In genomic region chr19:58262922-58263296, GRCh38 we compare ENCODE assay signal across 22 cellular contexts. TPM values are rescaled to one million over a fixed set of nuclear protein-coding genes. Genes with fewer than 3 reads are reported as not detected.
DNase-seq lines count a peak whose midpoint lies in the region; ATAC-seq, FAIRE-seq and TF ChIP-seq lines count a peak whose summit lies in the region.
"Had no signal": no experiment of that assay in that cellular context is flagged by ENCODE, and none has a peak within 500 bp of the region (broad histone marks: within the 10 kb centered on the region; RNA-seq: fewer than 3 reads in every experiment).

No MANE protein-coding gene starts in this region.

- H3K4me3 Mint-ChIP-seq in neural crest cell, result peak overlapping the region; percentile 31
- H3K4me3 Mint-ChIP-seq: activated B cell treated with CpG ODN at 0.5 μM for 24 hours; activated T-cell treated with anti-CD3 and anti-CD28 coated beads, Interleukin-2, amount 50 U/mL, for 24 hours had no signal

- H3K4me2 ChIP-seq in A549, result no peak overlapping the region

- TF ChIP-seq CTCF in A549 (IDR thresholded peaks at IDR 0.05) (no peak), neural crest cell (conservative IDR thresholded peaks at IDR 0.05) (no peak)

- peaks cover 27% of the 10 kb centered on the region for H3K9me3 Mint-ChIP-seq in neural crest cell

- peaks cover 16% of the 10 kb centered on the region for H3K27me3 Mint-ChIP-seq in neural crest cell (ENCODE audit: low read depth)
- H3K27me3 Mint-ChIP-seq: activated B cell treated with CpG ODN at 0.5 μM for 24 hours; activated T-cell treated with anti-CD3 and anti-CD28 coated beads, Interleukin-2, amount 50 U/mL, for 24 hours had no signal

- DNase-seq in A549 (ENCODE audit: low read depth in 1 of 2, low spot score in 1 of 2) (no peak), neural crest cell (ENCODE audit: low read depth, low spot score) (no peak), SIG-M5 (lab: John Stamatoyannopoulos, UW) (no peak), G401 (ENCODE audit: low spot score) (no peak), AG08395 (ENCODE audit: low spot score) (no peak)
- DNase-seq: activated B cell treated with CpG ODN at 0.5 μM for 24 hours; activated naive CD4-positive, alpha-beta T cell treated with Interleukin-2 at 50 U/mL for 16 hours; activated T-cell treated with anti-CD3 and anti-CD28 coated beads, Interleukin-2, amount 50 U/mL, for 24 hours; gastrocnemius medialis; GF-D8; NCI-H1105; NCI-H2081 treated with DMSO at 0.1 percent for 48 hours; NCI-H524; retina; T1000 had no signal

- H3K4me3 ChIP-seq in A549 (no peak overlapping the region), HUES48 (ENCODE audit: low read depth, low read length) (peak overlapping the region; percentile 36), duodenal mucosa (ENCODE audit: low read depth in 1 of 2, low read length in 2 of 2) (peak overlapping the region; percentile 41 to 43)
- H3K4me3 ChIP-seq: suprapubic skin had no signal

- H3K27ac ChIP-seq in A549, result no peak overlapping the region
- no peak overlapping the region for H3K27ac ChIP-seq in HUES48 (ENCODE audit: low read depth, low read length)
- no peak overlapping the region for H3K27ac ChIP-seq in duodenal mucosa (ENCODE audit: low read depth, low read length)
- H3K27ac ChIP-seq: C4-2B, gastrocnemius medialis, suprapubic skin had no signal

- in situ Hi-C loops in G401 (cut with HindIII; ENCODE audit: low sequenced_read_pairs), result no loop called here

- POLR2A ChIA-PET in A549 (lab: Yijun Ruan, JAX), result no interaction called here

- FAIRE-seq in A549 (lab: Jason Lieb, UNC), result peak; percentile 74
- FAIRE-seq: A204.1 had no signal

- no peak overlapping the region for H3K9ac ChIP-seq in HUES48 (ENCODE audit: low read depth, low read length)
- H3K9ac ChIP-seq in duodenal mucosa (ENCODE audit: low read depth in 1 of 2, low read length in 2 of 2), result no peak overlapping the region

- peak overlapping the region; percentile 35 for H3K27ac Mint-ChIP-seq in neural crest cell (ENCODE audit: unreplicated experiment)
- H3K27ac Mint-ChIP-seq: activated B cell treated with CpG ODN at 0.5 μM for 24 hours; activated T-cell treated with anti-CD3 and anti-CD28 coated beads, Interleukin-2, amount 50 U/mL, for 24 hours had no signal

- H3K4me1 ChIP-seq in A549 (no peaks in the 10 kb centered on the region), HUES48 (ENCODE audit: control insufficient read depth, insufficient read depth, low read length) (no peaks in the 10 kb centered on the region), duodenal mucosa (ENCODE audit: control insufficient read depth in 1 of 2, insufficient read depth in 2 of 2, low read length in 2 of 2) (no peaks in the 10 kb centered on the region)
- H3K4me1 ChIP-seq: gastrocnemius medialis, suprapubic skin had no signal

- no peak for TF ChIP-seq EP300 in A549 (IDR thresholded peaks at IDR 0.05)

- H3K27me3 ChIP-seq in HUES48 (ENCODE audit: control insufficient read depth, insufficient read depth, low read length) (no peaks in the 10 kb centered on the region), duodenal mucosa (ENCODE audit: control insufficient read depth in 1 of 2, insufficient read depth in 2 of 2, low read length in 2 of 2) (no peaks in the 10 kb centered on the region)
- H3K27me3 ChIP-seq: suprapubic skin had no signal

- peaks cover 79% of the 10 kb centered on the region for H3K36me3 Mint-ChIP-seq in neural crest cell (ENCODE audit: low read depth)

- 93% methylated on average over 7 of the region's 7 CpGs for WGBS in A549 (ENCODE audit: missing lambda C conversion rate)

- no peak for ATAC-seq in A549
- ATAC-seq in GM18868 (IDR thresholded peaks at IDR 0.05; ENCODE audit: unreplicated experiment), result no peak
- ATAC-seq: esophagus mucosa, gastrocnemius medialis had no signal

- H3K36me3 ChIP-seq in HUES48 (ENCODE audit: control insufficient read depth, insufficient read depth, low read length) (peaks cover 74% of the 10 kb centered on the region), duodenal mucosa (ENCODE audit: control insufficient read depth in 1 of 2, insufficient read depth in 2 of 2, low read length in 2 of 2) (peaks cover 52 to 62% of the 10 kb centered on the region in 2 donors)

- peaks cover 100% of the 10 kb centered on the region for H3K9me3 ChIP-seq in A549
- H3K9me3 ChIP-seq in HUES48 (ENCODE audit: control insufficient read depth, insufficient read depth, low read length), result peaks cover 90% of the 10 kb centered on the region
- peaks cover 83 to 89% of the 10 kb centered on the region in 2 donors for H3K9me3 ChIP-seq in duodenal mucosa (ENCODE audit: control insufficient read depth in 1 of 2, low read length in 2 of 2)

- no peak for TF ChIP-seq POLR2A in A549 (IDR thresholded peaks at IDR 0.05; ENCODE audit: low read length)

- CTCF ChIA-PET in A549 (lab: Yijun Ruan, JAX), result interaction anchor here (1.4 kb wide), 1 partner anchor 10 kb away, joined by 3 read pairs; no protein-coding TSS in a partner anchor

- no peak for TF ChIP-seq RAD21 in A549 (conservative IDR thresholded peaks at IDR 0.05 in 1 of 2, IDR thresholded peaks at IDR 0.05 in 1 of 2)

- H3K4me1 Mint-ChIP-seq in neural crest cell, result no peaks in the 10 kb centered on the region
- H3K4me1 Mint-ChIP-seq: activated B cell treated with CpG ODN at 0.5 μM for 24 hours had no signal

TF ChIP-seq in A549, 52 proteins besides CTCF, POLR2A, EP300 and RAD21 (continues in another document):
- TF ChIP-seq PHF8 (IDR thresholded peaks at IDR 0.05; ENCODE audit: borderline replicate concordance, low read depth), result no peak
- TF ChIP-seq BCL3 (IDR thresholded peaks at IDR 0.05), result no peak
- no peak for TF ChIP-seq HOXB13 (CRISPR knock-in tag; IDR thresholded peaks at IDR 0.05; ENCODE audit: low read depth)
- TF ChIP-seq ZC3H11A (IDR thresholded peaks at IDR 0.05), result no peak
- TF ChIP-seq NPAS2 (CRISPR knock-in tag; IDR thresholded peaks at IDR 0.05; ENCODE audit: borderline replicate concordance), result no peak
- no peak for TF ChIP-seq CBX8 (IDR thresholded peaks at IDR 0.05)
- TF ChIP-seq EHMT2 (IDR thresholded peaks at IDR 0.05; ENCODE audit: low read depth), result no peak
- TF ChIP-seq, protein P1, sequence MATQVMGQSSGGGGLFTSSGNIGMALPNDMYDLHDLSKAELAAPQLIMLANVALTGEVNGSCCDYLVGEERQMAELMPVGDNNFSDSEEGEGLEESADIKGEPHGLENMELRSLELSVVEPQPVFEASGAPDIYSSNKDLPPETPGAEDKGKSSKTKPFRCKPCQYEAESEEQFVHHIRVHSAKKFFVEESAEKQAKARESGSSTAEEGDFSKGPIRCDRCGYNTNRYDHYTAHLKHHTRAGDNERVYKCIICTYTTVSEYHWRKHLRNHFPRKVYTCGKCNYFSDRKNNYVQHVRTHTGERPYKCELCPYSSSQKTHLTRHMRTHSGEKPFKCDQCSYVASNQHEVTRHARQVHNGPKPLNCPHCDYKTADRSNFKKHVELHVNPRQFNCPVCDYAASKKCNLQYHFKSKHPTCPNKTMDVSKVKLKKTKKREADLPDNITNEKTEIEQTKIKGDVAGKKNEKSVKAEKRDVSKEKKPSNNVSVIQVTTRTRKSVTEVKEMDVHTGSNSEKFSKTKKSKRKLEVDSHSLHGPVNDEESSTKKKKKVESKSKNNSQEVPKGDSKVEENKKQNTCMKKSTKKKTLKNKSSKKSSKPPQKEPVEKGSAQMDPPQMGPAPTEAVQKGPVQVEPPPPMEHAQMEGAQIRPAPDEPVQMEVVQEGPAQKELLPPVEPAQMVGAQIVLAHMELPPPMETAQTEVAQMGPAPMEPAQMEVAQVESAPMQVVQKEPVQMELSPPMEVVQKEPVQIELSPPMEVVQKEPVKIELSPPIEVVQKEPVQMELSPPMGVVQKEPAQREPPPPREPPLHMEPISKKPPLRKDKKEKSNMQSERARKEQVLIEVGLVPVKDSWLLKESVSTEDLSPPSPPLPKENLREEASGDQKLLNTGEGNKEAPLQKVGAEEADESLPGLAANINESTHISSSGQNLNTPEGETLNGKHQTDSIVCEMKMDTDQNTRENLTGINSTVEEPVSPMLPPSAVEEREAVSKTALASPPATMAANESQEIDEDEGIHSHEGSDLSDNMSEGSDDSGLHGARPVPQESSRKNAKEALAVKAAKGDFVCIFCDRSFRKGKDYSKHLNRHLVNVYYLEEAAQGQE (IDR thresholded peaks at IDR 0.05), result no peak
- no peak for TF ChIP-seq JUNB (IDR thresholded peaks at IDR 0.05)

RNA-seq across cellular contexts. Expression of gene ZNF8, which starts 15.8 kb away (rescaled TPM):
- 4.0 and 5.6 TPM in 2 replicates for polyA plus RNA-seq in A549 (2011; rRNA removed)
- polyA plus RNA-seq in A549 (2012; cell fraction: cytosol; rRNA removed), result 1.2 and 1.8 TPM in 2 replicates
- polyA plus RNA-seq in A549 (2012; cell fraction: nucleus; rRNA removed), result 4.2 and 6.8 TPM in 2 replicates
- 2.0 to 2.3 TPM (median 2.3 TPM) in 3 replicates for polyA plus RNA-seq in A549 (2017; fragmentation: RNase III; extraction: RNeasy Plus Mini Kit Qiagen cat#74134 plus additional on column Dnase treatment)
- polyA minus RNA-seq in A549 (2011; rRNA and poly(A)+ RNA removed), result 15.5 and 16.9 TPM in 2 replicates
- total RNA-seq in neural crest cell, result 20.0 and 20.5 TPM in 2 replicates
- 5.2 and 6.5 TPM in 2 replicates for total RNA-seq in G401 (2014; rRNA removed; shearing (Covaris generic))

RNA-seq across cellular contexts. Expression of gene ZNF544, which starts 34.2 kb away (rescaled TPM):
- polyA plus RNA-seq in A549 (2011; rRNA removed), result 32.7 and 33.1 TPM in 2 replicates
- polyA plus RNA-seq in A549 (2012; cell fraction: cytosol; rRNA removed), result 28.1 and 28.7 TPM in 2 replicates
- polyA plus RNA-seq in A549 (2012; cell fraction: nucleus; rRNA removed), result 15.6 and 27.3 TPM in 2 replicates
- 22.5 to 30.6 TPM (median 23.7 TPM) in 3 replicates for polyA plus RNA-seq in A549 (2017; fragmentation: RNase III; extraction: RNeasy Plus Mini Kit Qiagen cat#74134 plus additional on column Dnase treatment)
- 30.1 and 30.2 TPM in 2 replicates for polyA minus RNA-seq in A549 (2011; rRNA and poly(A)+ RNA removed)
- total RNA-seq in neural crest cell, result 47.4 and 56.1 TPM in 2 replicates
- total RNA-seq in G401 (2014; rRNA removed; shearing (Covaris generic)), result 51.5 and 64.3 TPM in 2 replicates

RNA-seq across cellular contexts. Expression of gene ERVK3-1, which starts 42.3 kb away (rescaled TPM):
- polyA plus RNA-seq in A549 (2011; rRNA removed), result 112 and 142 TPM in 2 replicates
- 68.7 and 76.9 TPM in 2 replicates for polyA plus RNA-seq in A549 (2012; cell fraction: cytosol; rRNA removed)
- polyA plus RNA-seq in A549 (2012; cell fraction: nucleus; rRNA removed), result 90.0 and 131 TPM in 2 replicates
- 104 to 126 TPM (median 109 TPM) in 3 replicates for polyA plus RNA-seq in A549 (2017; fragmentation: RNase III; extraction: RNeasy Plus Mini Kit Qiagen cat#74134 plus additional on column Dnase treatment)
- polyA minus RNA-seq in A549 (2011; rRNA and poly(A)+ RNA removed), result 53.7 and 56.4 TPM in 2 replicates
- 46.4 and 47.6 TPM in 2 replicates for total RNA-seq in neural crest cell
- total RNA-seq in G401 (2014; rRNA removed; shearing (Covaris generic)), result 22.0 and 23.4 TPM in 2 replicates
